ENCODE assay signal across 17 cellular contexts in genomic region chr7:129436335-129436923, GRCh38. TPM values are rescaled to one million over a fixed set of nuclear protein-coding genes. Genes with fewer than 3 reads are reported as not detected.
DNase-seq lines count a peak whose midpoint lies in the region; TF ChIP-seq lines count a peak whose summit lies in the region.
"Had no signal": no experiment of that assay in that cellular context is flagged by ENCODE, and none has a peak within 500 bp of the region (broad histone marks: within the 10 kb centered on the region; RNA-seq: fewer than 3 reads in every experiment).

No MANE protein-coding gene starts in this region.

- peaks cover 4% of the 10 kb centered on the region for H3K36me3 ChIP-seq in endodermal cell (ENCODE audit: control insufficient read depth, insufficient read depth, low read length)
- no peaks in the 10 kb centered on the region for H3K36me3 ChIP-seq in left ventricle myocardium inferior
- H3K36me3 ChIP-seq: cardiac muscle cell, gastroesophageal sphincter, ovary had no signal

- TF ChIP-seq CTCF in endodermal cell (conservative IDR thresholded peaks at IDR 0.05) (no peak), left ventricle myocardium inferior (IDR thresholded peaks at IDR 0.05; ENCODE audit: borderline replicate concordance) (no peak)

- no peak overlapping the region for H3K9ac ChIP-seq in endodermal cell (ENCODE audit: extremely low read depth, low read length, poor library complexity, severe bottlenecking)

- DNase-seq in NCI-H1417 (lab: John Stamatoyannopoulos, UW): peak in 2 of 3 experiments; percentile 21 to 26
- DNase-seq in NCI-H1417 treated with DMSO at 0.1 percent for 48 hours (lab: John Stamatoyannopoulos, UW): no peak
- peak; percentile 17 for DNase-seq in COLO668 (lab: John Stamatoyannopoulos, UW; ENCODE audit: unreplicated experiment)
- DNase-seq in OCI-M1 (lab: John Stamatoyannopoulos, UW): peak; percentile 10
- no peak for DNase-seq in endodermal cell
- no peak for DNase-seq in NCI-H446 treated with DMSO at 0.1 percent for 48 hours (lab: John Stamatoyannopoulos, UW)
- no peak for DNase-seq in occipital lobe (lab: John Stamatoyannopoulos, UW)
- DNase-seq in left ventricle myocardium inferior: no peak
- DNase-seq: activated effector memory CD4-positive, alpha-beta T cell treated with anti-CD3 and anti-CD28 coated beads, Interleukin-2, amount 50 U/mL, for 16 hours; CD4-positive, alpha-beta memory T cell; mesendoderm; MV-4-11; NCI-H774; ovary had no signal

- H3K9me3 ChIP-seq in endodermal cell (ENCODE audit: control insufficient read depth, low read length): no peaks in the 10 kb centered on the region
- H3K9me3 ChIP-seq in left ventricle myocardium inferior (replicated peaks): no peaks in the 10 kb centered on the region
- H3K9me3 ChIP-seq: gastroesophageal sphincter, ovary, SJSA1 had no signal

- WGBS in endodermal cell (ENCODE audit: insufficient coverage in 1 of 2, insufficient read length in 1 of 2), 2 experiments: 94 to 98% methylated on average over 5 of the region's 5 CpGs

- intact Hi-C loops in left ventricle myocardium inferior (cut with micrococcal nuclease): no loop called here

- H3K27ac ChIP-seq in endodermal cell (ENCODE audit: low read depth, low read length) (no peak overlapping the region), left ventricle myocardium inferior (replicated peaks) (no peak overlapping the region)
- H3K27ac ChIP-seq: cardiac muscle cell, gastroesophageal sphincter, ovary, SJSA1 had no signal

- H3K9me3 Mint-ChIP-seq in endodermal cell: no peaks in the 10 kb centered on the region
- H3K9me3 Mint-ChIP-seq: CD4-positive, alpha-beta memory T cell had no signal

- no peak overlapping the region for H3K4me3 ChIP-seq in endodermal cell (ENCODE audit: low read length)
- H3K4me3 ChIP-seq in left ventricle myocardium inferior: no peak overlapping the region
- H3K4me3 ChIP-seq: gastroesophageal sphincter, ovary, SJSA1 had no signal

- no peaks in the 10 kb centered on the region for H3K27me3 Mint-ChIP-seq in endodermal cell (ENCODE audit: insufficient read depth)

- no peaks in the 10 kb centered on the region for H3K27me3 ChIP-seq in endodermal cell (ENCODE audit: control insufficient read depth, insufficient read depth, low read length, poor library complexity, severe bottlenecking)
- H3K27me3 ChIP-seq in left ventricle myocardium inferior (ENCODE audit: low read depth): no peaks in the 10 kb centered on the region
- H3K27me3 ChIP-seq: cardiac muscle cell, gastroesophageal sphincter, ovary, SJSA1 had no signal

- H3K27ac Mint-ChIP-seq in endodermal cell: no peak overlapping the region
- H3K27ac Mint-ChIP-seq: CD4-positive, alpha-beta memory T cell had no signal

- H3K4me1 ChIP-seq in endodermal cell (ENCODE audit: control insufficient read depth, insufficient read depth, low read length) (peaks cover 9% of the 10 kb centered on the region), left ventricle myocardium inferior (peaks cover 32% of the 10 kb centered on the region)

- peaks cover 27% of the 10 kb centered on the region for H3K4me1 Mint-ChIP-seq in endodermal cell

- peaks cover 5% of the 10 kb centered on the region for H3K36me3 Mint-ChIP-seq in endodermal cell (ENCODE audit: low read depth)

- peak overlapping the region; percentile 14 for H3K4me3 Mint-ChIP-seq in endodermal cell

RNA-seq across cellular contexts. Expression of gene STRIP2, which starts 2.2 kb away (rescaled TPM):
- total RNA-seq in endodermal cell: 10 to 100 TPM; 11.7 to 15.8 TPM
- polyA plus RNA-seq in endodermal cell (2013, experiment 1 of 2): 6.1 TPM
- polyA plus RNA-seq in endodermal cell (2013, experiment 2 of 2): 4.4 TPM
- total RNA-seq in occipital lobe: 0.94 TPM
- 17.1 TPM for total RNA-seq in left ventricle myocardium inferior
- polyA plus RNA-seq: CD4-positive, alpha-beta memory T cell had no signal

Comparison
In these comparisons a context has a peak if more than half of its experiments do, and no peak if none do; other contexts are left out.
1. DNase-seq: peak in NCI-H1417 (2 of 3), COLO668 (single experiment) and OCI-M1 (single experiment); none in NCI-H1417 treated with DMSO at 0.1 percent for 48 hours (single experiment), endodermal cell (single experiment), NCI-H446 treated with DMSO at 0.1 percent for 48 hours (single experiment), occipital lobe (single experiment) and left ventricle myocardium inferior (single experiment).